11 cellular contexts compared by ENCODE assay signal in genomic region chr15:68354923-68355322, GRCh38.
A peak's percentile ranks its signal among the peaks of the same experiment; 100 is the strongest.
DNase-seq lines count a peak whose midpoint lies in the region; TF ChIP-seq lines count a peak whose summit lies in the region.
"Had no signal": no experiment of that assay in that cellular context is flagged by ENCODE, and none has a peak within 500 bp of the region (broad histone marks: within the 10 kb centered on the region; RNA-seq: fewer than 3 reads in every experiment).

No MANE protein-coding gene starts in this region.

- no peaks in the 10 kb centered on the region for H3K9me3 Mint-ChIP-seq in MCF 10A (ENCODE audit: unreplicated experiment)

- TF ChIP-seq POLR2A in breast epithelium (IDR thresholded peaks at IDR 0.05), result no peak

- TF ChIP-seq CTCF in MCF 10A (IDR thresholded peaks at IDR 0.05; ENCODE audit: unreplicated experiment) (no peak), breast epithelium (IDR thresholded peaks at IDR 0.05) (no peak), tibial artery (IDR thresholded peaks at IDR 0.05) (no peak)

- POLR2A ChIA-PET in MCF 10A (lab: Yijun Ruan, JAX), result interaction anchor here (1.9 kb wide), 1 partner anchor 11 kb away, joined by 4 read pairs; no protein-coding TSS in a partner anchor

- DNase-seq in MCF 10A (ENCODE audit: unreplicated experiment) (peak; percentile 95), breast epithelium (ENCODE audit: low spot score in 2 of 2) (no peak), SJSA1 (ENCODE audit: low read depth in 1 of 2, low spot score in 2 of 2) (peak; percentile 78 to 88), fibroblast of gingiva (ENCODE audit: low read depth) (peak; percentile 17), tibial artery (no peak), caudate nucleus (lab: John Stamatoyannopoulos, UW) (no peak), NCI-H1105 treated with DMSO at 0.1 percent for 48 hours (lab: John Stamatoyannopoulos, UW) (no peak), NCI-H446 (lab: John Stamatoyannopoulos, UW) (no peak)
- DNase-seq: C1 segment of cervical spinal cord, cerebellar nuclear complex had no signal

- H3K9me3 ChIP-seq in breast epithelium, result peaks cover 0 to 12% of the 10 kb centered on the region in 2 donors
- peaks cover 4% of the 10 kb centered on the region; the same call in 1 of the 2 replicates for H3K9me3 ChIP-seq in SJSA1 (replicated peaks)
- peaks cover 0 to 4% (median 0%) of the 10 kb centered on the region in 3 donors for H3K9me3 ChIP-seq in tibial artery

- H3K4me1 ChIP-seq in breast epithelium, result peaks cover 0 to 5% of the 10 kb centered on the region in 2 donors
- peaks cover 41% of the 10 kb centered on the region for H3K4me1 ChIP-seq in SJSA1 (replicated peaks)
- peaks cover 9 to 67% (median 43%) of the 10 kb centered on the region in 4 donors for H3K4me1 ChIP-seq in tibial artery

- no TSS peak for BruUV-seq in MCF 10A (replicated peaks; lab: Mats Ljungman, UMichigan)

- no peak overlapping the region for H3K4me3 Mint-ChIP-seq in MCF 10A (ENCODE audit: unreplicated experiment)
- H3K4me3 Mint-ChIP-seq: WTC11 had no signal

- H3K4me3 ChIP-seq in breast epithelium (no peak overlapping the region), SJSA1 (no peak overlapping the region), tibial artery (no peak overlapping the region)

- H3K36me3 ChIP-seq in breast epithelium, result no peaks in the 10 kb centered on the region
- H3K36me3 ChIP-seq in SJSA1, result no peaks in the 10 kb centered on the region
- peaks cover 6 to 23% (median 18%) of the 10 kb centered on the region in 3 donors for H3K36me3 ChIP-seq in tibial artery

- no peaks in the 10 kb centered on the region for H3K36me3 Mint-ChIP-seq in MCF 10A (ENCODE audit: insufficient read depth, unreplicated experiment)

- H3K27me3 ChIP-seq in breast epithelium (no peaks in the 10 kb centered on the region), SJSA1 (replicated peaks) (no peaks in the 10 kb centered on the region), tibial artery (no peaks in the 10 kb centered on the region)

- H3K27ac ChIP-seq in breast epithelium (peak overlapping the region in 1 of 2 donors; percentile 18), SJSA1 (peak overlapping the region; percentile 96), tibial artery (peak overlapping the region; percentile 94 to 95), caudate nucleus (ENCODE audit: low read depth, low read length) (no peak overlapping the region)

- intact Hi-C loops in MCF 10A (cut with micrococcal nuclease) (no loop called here), breast epithelium (cut with DNase I; ENCODE audit: low total_unique reads) (no loop called here), tibial artery (cut with DNase I; ENCODE audit: low total_unique reads) (no loop called here)

- H3K27ac Mint-ChIP-seq in MCF 10A (ENCODE audit: low read depth, unreplicated experiment), result no peak overlapping the region
- H3K27ac Mint-ChIP-seq: WTC11 had no signal

- H3K27me3 Mint-ChIP-seq in MCF 10A (ENCODE audit: insufficient read depth, unreplicated experiment), result no peaks in the 10 kb centered on the region

- CTCF ChIA-PET in MCF 10A (lab: Yijun Ruan, JAX), result interaction anchor here (0.6 kb wide), 1 partner anchor 27 kb away, joined by 3 read pairs; no protein-coding TSS in a partner anchor

- peaks cover 22% of the 10 kb centered on the region for H3K4me1 Mint-ChIP-seq in MCF 10A (ENCODE audit: insufficient read depth, unreplicated experiment)
- H3K4me1 Mint-ChIP-seq: WTC11 had no signal

Comparison
In these comparisons a context has a peak if more than half of its experiments do, and no peak if none do; other contexts are left out.
1. DNase-seq: peak in MCF 10A (single experiment), SJSA1 (2 of 2) and fibroblast of gingiva (single experiment); none in breast epithelium (0 of 2), tibial artery (0 of 2), caudate nucleus (0 of 61), NCI-H1105 treated with DMSO at 0.1 percent for 48 hours (single experiment) and NCI-H446 (0 of 2).